ENCODE assay signal across 26 cellular contexts in the genomic region with DNA sequence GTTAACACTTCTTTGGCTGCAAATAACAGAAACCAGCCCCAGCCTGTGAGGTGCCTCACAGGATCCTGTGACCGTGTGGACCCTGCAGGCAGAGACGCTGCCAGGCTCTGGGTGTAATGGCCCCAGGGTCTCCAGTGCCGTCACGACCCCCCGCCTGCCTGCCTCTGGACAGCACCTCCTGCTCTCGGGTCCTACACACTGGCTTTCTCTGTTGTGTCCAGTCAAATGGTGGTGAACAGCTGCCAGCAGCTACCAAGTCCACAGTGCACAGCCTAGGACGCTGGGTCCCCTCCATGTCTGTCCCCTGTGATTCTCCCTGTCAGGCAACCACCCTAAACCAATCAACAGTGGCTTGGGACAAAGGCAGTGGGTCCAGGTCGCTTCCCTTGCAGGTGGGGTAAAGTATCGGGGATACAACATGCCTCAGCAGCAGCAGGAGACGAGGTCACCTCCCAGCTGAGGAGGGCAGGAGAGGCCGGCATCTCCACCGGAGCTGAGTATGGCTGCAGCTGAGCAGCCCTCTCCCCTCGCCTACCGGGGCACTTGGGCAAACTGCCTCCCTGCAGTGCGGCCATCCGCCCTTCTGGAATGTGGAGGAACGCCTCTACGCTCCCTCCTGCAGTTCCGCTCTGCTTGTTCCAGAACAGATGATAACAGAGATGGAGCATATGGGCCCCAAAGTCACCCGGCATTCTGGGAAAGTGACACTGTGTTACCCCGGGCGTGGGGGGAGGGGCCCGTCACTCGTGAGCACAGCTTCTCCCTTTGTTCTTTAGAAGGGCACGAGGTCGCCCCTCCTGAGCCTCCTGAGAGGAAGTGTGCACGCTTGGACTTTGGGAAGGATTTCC. TPM values are rescaled to one million over a fixed set of nuclear protein-coding genes. Genes with fewer than 3 reads are reported as not detected.
DNase-seq lines count a peak whose midpoint lies in the region; ATAC-seq and TF ChIP-seq lines count a peak whose summit lies in the region.
"Had no signal": no experiment of that assay in that cellular context is flagged by ENCODE, and none has a peak within 500 bp of the region (broad histone marks: within the 10 kb centered on the region; RNA-seq: fewer than 3 reads in every experiment).

No MANE protein-coding gene starts in this region.

- peak overlapping the region; percentile 56 for H3K27ac ChIP-seq in DND-41 (ENCODE audit: low read length)
- H3K27ac ChIP-seq in neural progenitor cell, result no peak overlapping the region
- H3K27ac ChIP-seq: brain microvascular endothelial cell, dorsolateral prefrontal cortex, gastrocnemius medialis, skin epidermis, vagina had no signal

- no peak for ATAC-seq in DND-41 (ENCODE audit: insufficient read depth, low read depth)
- no peak for ATAC-seq in activated CD8-positive, alpha-beta memory T cell treated with anti-CD3 and anti-CD28 coated beads, Interleukin-2, amount 10 ng/mL, durations not matched to agents 7 days and 5 days
- ATAC-seq in GM18517 (IDR thresholded peaks at IDR 0.05; ENCODE audit: unreplicated experiment), result no peak
- ATAC-seq: gastrocnemius medialis, T-helper 17 cell had no signal

- H3K79me2 ChIP-seq in DND-41 (ENCODE audit: insufficient read depth, low read length), result no peaks in the 10 kb centered on the region
- no peaks in the 10 kb centered on the region for H3K79me2 ChIP-seq in neural progenitor cell (ENCODE audit: low read depth)

- peaks cover 6% of the 10 kb centered on the region for H3F3A ChIP-seq in neural progenitor cell (ENCODE audit: low read depth)

- H3K4me3 ChIP-seq in DND-41 (ENCODE audit: low read depth in 1 of 2, low read length in 2 of 2) (no peak overlapping the region), neural progenitor cell (no peak overlapping the region)
- H3K4me3 ChIP-seq: gastrocnemius medialis, skin epidermis, vagina had no signal

- peaks cover 32% of the 10 kb centered on the region for H3K4me1 Mint-ChIP-seq in neural progenitor cell
- H3K4me1 Mint-ChIP-seq in activated CD8-positive, alpha-beta memory T cell treated with anti-CD3 and anti-CD28 coated beads, Interleukin-2, amount 10 ng/mL, durations not matched to agents 7 days and 5 days, result no peaks in the 10 kb centered on the region

- H3K4me2 ChIP-seq in DND-41 (ENCODE audit: insufficient read depth, low read length) (no peak overlapping the region), neural progenitor cell (peak overlapping the region; percentile 47)

- DNase-seq in DND-41, result no peak
- peak; percentile 58 to 83 for DNase-seq in NCI-H524 (lab: John Stamatoyannopoulos, UW)
- DNase-seq in globus pallidus (ENCODE audit: low spot score), result peak; percentile 12
- peak; percentile 43 for DNase-seq in neural progenitor cell (ENCODE audit: low spot score)
- DNase-seq in activated CD8-positive, alpha-beta memory T cell treated with anti-CD3 and anti-CD28 coated beads, Interleukin-2, amount 10 ng/mL, durations not matched to agents 7 days and 5 days, result no peak
- no peak for DNase-seq in HCEC 1CT
- no peak for DNase-seq in activated CD8-positive, alpha-beta memory T cell treated with anti-CD3 and anti-CD28 coated beads for 24 hours
- DNase-seq: brain microvascular endothelial cell; COR-L47; dorsolateral prefrontal cortex; erythroblast; gastrocnemius medialis; naive B cell; NCI-H187; NCI-H446 treated with DMSO at 0.1 percent for 48 hours; SHP77 treated with DMSO at 0.1 percent for 48 hours; stimulated activated CD4-positive, alpha-beta T cell treated with anti-CD3 and anti-CD28 coated beads, Interleukin-4, amount 100 ng/mL, for 1 hour; T-helper 17 cell had no signal

- H3K9ac ChIP-seq in DND-41 (ENCODE audit: low read depth, low read length), result no peak overlapping the region
- H3K9ac ChIP-seq in neural progenitor cell, result no peak overlapping the region

- peaks cover under 1% of the 10 kb centered on the region for H3K27me3 Mint-ChIP-seq in neural progenitor cell (ENCODE audit: insufficient read depth, low read depth)
- no peaks in the 10 kb centered on the region for H3K27me3 Mint-ChIP-seq in activated CD8-positive, alpha-beta memory T cell treated with anti-CD3 and anti-CD28 coated beads, Interleukin-2, amount 10 ng/mL, durations not matched to agents 7 days and 5 days
- H3K27me3 Mint-ChIP-seq: naive B cell, progenitor cell of endocrine pancreas, T-helper 17 cell had no signal

- H3K9me3 Mint-ChIP-seq in neural progenitor cell, result no peaks in the 10 kb centered on the region
- no peaks in the 10 kb centered on the region for H3K9me3 Mint-ChIP-seq in activated CD8-positive, alpha-beta memory T cell treated with anti-CD3 and anti-CD28 coated beads, Interleukin-2, amount 10 ng/mL, durations not matched to agents 7 days and 5 days (ENCODE audit: low read depth)
- H3K9me3 Mint-ChIP-seq: activated T-helper 1 cell treated with anti-CD3 and anti-CD28 coated beads, Interleukin-12 subunit alpha, Interleukin-12 subunit beta, Interleukin-2, Interleukin-4 antibody, amounts not matched to agents 30 ng/mL and 10 ng/mL and 1 ng/mL, durations not matched to agents 14 hours and 24 hours and 36 hours; naive B cell had no signal

- H3K27ac Mint-ChIP-seq in neural progenitor cell, result peak overlapping the region; percentile 50
- H3K27ac Mint-ChIP-seq in activated CD8-positive, alpha-beta memory T cell treated with anti-CD3 and anti-CD28 coated beads, Interleukin-2, amount 10 ng/mL, durations not matched to agents 7 days and 5 days, result no peak overlapping the region
- H3K27ac Mint-ChIP-seq: activated T-helper 1 cell treated with anti-CD3 and anti-CD28 coated beads, Interleukin-12 subunit alpha, Interleukin-12 subunit beta, Interleukin-2, Interleukin-4 antibody, amounts not matched to agents 30 ng/mL and 10 ng/mL and 1 ng/mL, durations not matched to agents 14 hours and 24 hours and 36 hours; naive B cell; progenitor cell of endocrine pancreas; T-helper 17 cell had no signal

- TF ChIP-seq CTCF in DND-41 (IDR thresholded peaks at IDR 0.05; ENCODE audit: borderline replicate concordance, extremely low read depth, low read length, poor library complexity, severe bottlenecking), result no peak
- no peak for TF ChIP-seq CTCF in neural progenitor cell (IDR thresholded peaks at IDR 0.05)

- CTCF ChIA-PET in activated CD8-positive, alpha-beta memory T cell treated with anti-CD3 and anti-CD28 coated beads, Interleukin-2, amount 10 ng/mL, durations not matched to agents 7 days and 5 days (lab: Charles Lee), result no interaction called here

- no peak overlapping the region for H3K4me3 Mint-ChIP-seq in neural progenitor cell
- no peak overlapping the region for H3K4me3 Mint-ChIP-seq in activated CD8-positive, alpha-beta memory T cell treated with anti-CD3 and anti-CD28 coated beads, Interleukin-2, amount 10 ng/mL, durations not matched to agents 7 days and 5 days
- H3K4me3 Mint-ChIP-seq: activated T-helper 1 cell treated with anti-CD3 and anti-CD28 coated beads, Interleukin-12 subunit alpha, Interleukin-12 subunit beta, Interleukin-2, Interleukin-4 antibody, amounts not matched to agents 30 ng/mL and 10 ng/mL and 1 ng/mL, durations not matched to agents 14 hours and 24 hours and 36 hours; naive B cell; T-helper 17 cell had no signal

- H3K4me1 ChIP-seq in DND-41 (ENCODE audit: insufficient read depth, low read length) (peaks cover 18% of the 10 kb centered on the region), neural progenitor cell (peaks cover 27% of the 10 kb centered on the region)
- H3K4me1 ChIP-seq: gastrocnemius medialis, vagina had no signal

- H2AFZ ChIP-seq in DND-41 (ENCODE audit: low read depth, low read length) (no peak overlapping the region), neural progenitor cell (replicated peaks) (no peak overlapping the region)

- H4K20me1 ChIP-seq in DND-41 (ENCODE audit: insufficient read depth, low read length) (no peaks in the 10 kb centered on the region), neural progenitor cell (ENCODE audit: low read depth) (no peaks in the 10 kb centered on the region)

- H3K27me3 ChIP-seq in DND-41 (ENCODE audit: insufficient read depth, low read length, poor library complexity) (no peaks in the 10 kb centered on the region), neural progenitor cell (no peaks in the 10 kb centered on the region)
- H3K27me3 ChIP-seq: brain microvascular endothelial cell, dorsolateral prefrontal cortex, gastrocnemius medialis, vagina had no signal

- H3K36me3 Mint-ChIP-seq in neural progenitor cell, result peaks cover 3% of the 10 kb centered on the region
- no peaks in the 10 kb centered on the region for H3K36me3 Mint-ChIP-seq in activated CD8-positive, alpha-beta memory T cell treated with anti-CD3 and anti-CD28 coated beads, Interleukin-2, amount 10 ng/mL, durations not matched to agents 7 days and 5 days

- H3K9me3 ChIP-seq in DND-41 (ENCODE audit: insufficient read depth, low read length, severe bottlenecking) (no peaks in the 10 kb centered on the region), neural progenitor cell (ENCODE audit: low read depth) (no peaks in the 10 kb centered on the region)
- H3K9me3 ChIP-seq: gastrocnemius medialis, vagina had no signal

- H3K36me3 ChIP-seq in DND-41 (ENCODE audit: insufficient read depth, low read length), result peaks cover 11% of the 10 kb centered on the region; the same call in 1 of the 2 replicates
- no peaks in the 10 kb centered on the region for H3K36me3 ChIP-seq in neural progenitor cell
- H3K36me3 ChIP-seq: brain microvascular endothelial cell, gastrocnemius medialis had no signal

RNA-seq across cellular contexts. Expression of gene SKOR1, which starts 21.1 kb away (rescaled TPM):
- 0.09 and 0.51 TPM in 2 replicates for total RNA-seq in neural progenitor cell (ENCODE audit: low replicate concordance)
- under 1 TPM; 0.19 to 0.23 TPM for total RNA-seq in activated CD8-positive, alpha-beta memory T cell treated with anti-CD3 and anti-CD28 coated beads, Interleukin-2, amount 10 ng/mL, durations not matched to agents 7 days and 5 days

RNA-seq across cellular contexts. Expression of gene RNU6-1, which starts 35.6 kb away (rescaled TPM):
- not detected in 2 replicates for total RNA-seq in neural progenitor cell (ENCODE audit: low replicate concordance)
- not detected for total RNA-seq in activated CD8-positive, alpha-beta memory T cell treated with anti-CD3 and anti-CD28 coated beads, Interleukin-2, amount 10 ng/mL, durations not matched to agents 7 days and 5 days
- total RNA-seq: activated T-helper 1 cell treated with anti-CD3 and anti-CD28 coated beads, Interleukin-12 subunit alpha, Interleukin-12 subunit beta, Interleukin-2, Interleukin-4 antibody, amounts not matched to agents 30 ng/mL and 10 ng/mL and 1 ng/mL, durations not matched to agents 14 hours and 24 hours and 36 hours; dorsolateral prefrontal cortex; gastrocnemius medialis; lung microvascular endothelial cell; M059J; progenitor cell of endocrine pancreas; subcutaneous adipose tissue; T-helper 17 cell; vagina had no signal

Comparison
In these comparisons a context has a peak if more than half of its experiments do, and no peak if none do; other contexts are left out.
1. DNase-seq: peak in NCI-H524 (2 of 2), globus pallidus (single experiment) and neural progenitor cell (single experiment); none in DND-41 (single experiment), activated CD8-positive, alpha-beta memory T cell treated with anti-CD3 and anti-CD28 coated beads, Interleukin-2, amount 10 ng/mL, durations not matched to agents 7 days and 5 days (single experiment), HCEC 1CT (single experiment) and activated CD8-positive, alpha-beta memory T cell treated with anti-CD3 and anti-CD28 coated beads for 24 hours (single experiment).